Comparison of ENCODE assay signal across 8 cellular contexts in genomic region chrX:64975989-64976672, GRCh38. TPM values are rescaled to one million over a fixed set of nuclear protein-coding genes. Genes with fewer than 3 reads are reported as not detected.
DNase-seq lines count a peak whose midpoint lies in the region; ATAC-seq and TF ChIP-seq lines count a peak whose summit lies in the region.

TSS of gene ZC4H2 (minus strand) at chrX:64976450. CDS start at chrX:64976377, 73 bp downstream.

- peaks cover 18% of the 10 kb centered on the region for H3K4me1 Mint-ChIP-seq in activated CD4-positive, alpha-beta T cell treated with anti-CD3 and anti-CD28 coated beads for 36 hours

- peaks cover 5% of the 10 kb centered on the region for H3K36me3 Mint-ChIP-seq in activated CD4-positive, alpha-beta T cell treated with anti-CD3 and anti-CD28 coated beads for 36 hours (ENCODE audit: low read depth)

- H3K4me3 ChIP-seq in GM06990 (replicated peaks; ENCODE audit: low read depth, low read length) (peak within 1 kb of the TSS; percentile 70), choroid plexus epithelial cell (ENCODE audit: low read depth, low read length) (peak within 1 kb of the TSS; percentile 64)

- H3K27ac Mint-ChIP-seq in activated CD4-positive, alpha-beta T cell treated with anti-CD3 and anti-CD28 coated beads for 36 hours, result peak within 1 kb of the TSS; percentile 81

- no peaks in the 10 kb centered on the region for H3K27me3 ChIP-seq in GM06990 (replicated peaks; ENCODE audit: control insufficient read depth, insufficient read depth, low read length)

- H3K4me3 Mint-ChIP-seq in activated CD4-positive, alpha-beta T cell treated with anti-CD3 and anti-CD28 coated beads for 36 hours, result peak within 1 kb of the TSS; percentile 94

- no peak for TF ChIP-seq CTCF in GM06990 (IDR thresholded peaks at IDR 0.05; ENCODE audit: insufficient read depth, low read length, poor library complexity, severe bottlenecking)
- TF ChIP-seq CTCF in choroid plexus epithelial cell (conservative IDR thresholded peaks at IDR 0.05; ENCODE audit: low read depth, low read length), result no peak

- peak; percentile 18 for DNase-seq in GM06990 (ENCODE audit: extremely low read depth, insufficient read length)
- peak; percentile 52 for DNase-seq in NCI-H1105 treated with DMSO at 0.1 percent for 48 hours (lab: John Stamatoyannopoulos, UW)
- DNase-seq in activated CD4-positive, alpha-beta T cell treated with anti-CD3 and anti-CD28 coated beads for 36 hours, result peak; percentile 81
- peak; percentile 82 for DNase-seq in choroid plexus epithelial cell (ENCODE audit: low read depth)
- peak; percentile 84 for DNase-seq in kidney tubule cell (ENCODE audit: low spot score)
- peak; percentile 38 to 52 for DNase-seq in stimulated activated CD4-positive, alpha-beta T cell treated with anti-CD3 and anti-CD28 coated beads, Interleukin-15, amount 100 ng/mL, for 48 hours (ENCODE audit: low read depth in 2 of 2)
- no peak for DNase-seq in DMS79 treated with DMSO at 0.1 percent for 48 hours (lab: John Stamatoyannopoulos, UW)

- no peaks in the 10 kb centered on the region for H3K36me3 ChIP-seq in GM06990 (ENCODE audit: control insufficient read depth, insufficient read depth, low read length)

- intact Hi-C loops in activated CD4-positive, alpha-beta T cell treated with anti-CD3 and anti-CD28 coated beads for 36 hours (cut with DNase I, micrococcal nuclease), result loop anchor here (1.0 to 10.0 kb wide), 6 partner anchors 58 to 771 kb away; partner anchors contain the start of genes MTMR8 (in 2 of the 2), AMER1 (in 1 of the 2), LAS1L (in 1 of the 2) and ZC3H12B (in 1 of the 2)

- CTCF ChIA-PET in activated CD4-positive, alpha-beta T cell treated with anti-CD3 and anti-CD28 coated beads for 36 hours (lab: Charles Lee), result interaction anchor here (0.6 to 0.8 kb wide), 3 partner anchors 9 to 476 kb away, joined by 3 read pairs; no protein-coding TSS in a partner anchor

- POLR2A ChIA-PET in activated CD4-positive, alpha-beta T cell treated with anti-CD3 and anti-CD28 coated beads for 36 hours (lab: Charles Lee), result interaction anchor here (0.7 kb wide), 1 partner anchor 692 kb away, joined by 3 read pairs; no protein-coding TSS in a partner anchor

- peak; percentile 99 for ATAC-seq in HG02571 (IDR thresholded peaks at IDR 0.05; ENCODE audit: unreplicated experiment)
- ATAC-seq in activated CD4-positive, alpha-beta T cell treated with anti-CD3 and anti-CD28 coated beads for 36 hours, result peak; percentile 99

- H3K27me3 Mint-ChIP-seq in activated CD4-positive, alpha-beta T cell treated with anti-CD3 and anti-CD28 coated beads for 36 hours, result no peaks in the 10 kb centered on the region

- H3K9me3 Mint-ChIP-seq in activated CD4-positive, alpha-beta T cell treated with anti-CD3 and anti-CD28 coated beads for 36 hours (ENCODE audit: low read depth), result no peaks in the 10 kb centered on the region

RNA-seq across cellular contexts. Expression of gene ZC4H2, which starts in this region (rescaled TPM):
- 10 to 100 TPM; 14.7 to 18.8 TPM for total RNA-seq in activated CD4-positive, alpha-beta T cell treated with anti-CD3 and anti-CD28 coated beads for 36 hours
